9 cellular contexts compared by ENCODE assay signal in the genomic region with DNA sequence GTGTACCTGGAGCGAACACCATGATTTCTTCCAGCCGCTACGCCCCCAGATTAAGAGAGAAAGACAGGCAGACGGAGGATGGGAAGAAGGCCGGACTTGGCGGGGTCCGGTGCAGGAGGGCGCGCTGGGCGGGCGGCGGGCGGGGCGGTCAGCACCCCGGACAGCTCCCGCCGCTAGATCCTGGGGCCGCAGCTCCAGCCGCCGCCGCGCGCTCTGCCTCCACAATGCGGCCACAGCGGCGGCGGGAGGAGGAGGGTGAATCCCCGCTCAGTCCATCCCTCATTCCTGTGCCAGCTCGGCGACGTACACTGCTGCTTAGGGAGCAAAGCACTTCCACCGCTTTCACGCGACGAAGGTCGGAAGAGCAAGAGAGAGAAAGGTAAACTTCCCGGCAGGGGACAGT. TPM values are rescaled to one million over a fixed set of nuclear protein-coding genes. Genes with fewer than 3 reads are reported as not detected.
DNase-seq lines count a peak whose midpoint lies in the region; ATAC-seq and TF ChIP-seq lines count a peak whose summit lies in the region.
"Had no signal": no experiment of that assay in that cellular context is flagged by ENCODE, and none has a peak within 500 bp of the region (broad histone marks: within the 10 kb centered on the region; RNA-seq: fewer than 3 reads in every experiment).

A gene with protein sequence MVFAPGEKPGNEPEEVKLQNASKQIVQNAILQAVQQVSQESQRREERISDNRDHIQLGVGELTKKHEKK (minus strand): TSS at position 226 of the 403 bp plus-strand sequence. CDS start 204 bp downstream, at position 22.

- H3K36me3 ChIP-seq in fibroblast of lung (ENCODE audit: control insufficient read depth, insufficient read depth, low read length) (no peaks in the 10 kb centered on the region), sigmoid colon (no peaks in the 10 kb centered on the region), SJCRH30 (no peaks in the 10 kb centered on the region)
- H3K36me3 ChIP-seq: BLaER1 had no signal

- no peak within 1 kb of the TSS for H3K4me2 ChIP-seq in fibroblast of lung (ENCODE audit: extremely low read depth, insufficient read depth, low read length)
- H3K4me2 ChIP-seq: BLaER1 had no signal

- H3K9me3 ChIP-seq in fibroblast of lung (ENCODE audit: control insufficient read depth, insufficient read depth, low read depth, low read length) (no peaks in the 10 kb centered on the region), sigmoid colon (no peaks in the 10 kb centered on the region), SJCRH30 (replicated peaks) (no peaks in the 10 kb centered on the region)

- peak; percentile 42 for DNase-seq in activated CD4-positive, alpha-beta T cell treated with anti-CD3 and anti-CD28 coated beads for 48 hours
- DNase-seq in activated CD4-positive, alpha-beta T cell treated with anti-CD3 and anti-CD28 coated beads, Interleukin-2, amount 50 U/mL, for 4 hours: no peak
- DNase-seq in fibroblast of lung (ENCODE audit: low read depth in 2 of 2) (peak; percentile 12 to 44), natural killer cell (no peak), sigmoid colon (no peak), SJCRH30 (no peak)

- WGBS in sigmoid colon, 2 donors: 3 to 9% methylated on average over 37 of the region's 37 CpGs

- no peak within 1 kb of the TSS for H2AFZ ChIP-seq in fibroblast of lung (ENCODE audit: low read length)

- H3K9ac ChIP-seq in fibroblast of lung (ENCODE audit: insufficient read depth, low read length): no peak within 1 kb of the TSS
- H3K9ac ChIP-seq: BLaER1 had no signal

- H3K9me3 Mint-ChIP-seq in natural killer cell: peaks cover 0 to 3% of the 10 kb centered on the region in 2 donors

- H3K79me2 ChIP-seq in fibroblast of lung (ENCODE audit: control insufficient read depth, insufficient read depth, low read length): no peaks in the 10 kb centered on the region

- H3K27me3 Mint-ChIP-seq in natural killer cell (ENCODE audit: low read depth in 2 of 2): peaks cover 40 to 57% of the 10 kb centered on the region in 2 donors

- no peak for TF ChIP-seq EP300 in sigmoid colon (IDR thresholded peaks at IDR 0.05)

- H3K4me3 Mint-ChIP-seq in natural killer cell: no peak within 1 kb of the TSS

- H3K27me3 ChIP-seq in fibroblast of lung (ENCODE audit: control insufficient read depth, insufficient read depth, low read length) (peaks cover 3% of the 10 kb centered on the region), sigmoid colon (peaks cover 25 to 66% (median 30%) of the 10 kb centered on the region in 3 donors), SJCRH30 (no peaks in the 10 kb centered on the region)
- H3K27me3 ChIP-seq: BLaER1 had no signal

- ATAC-seq in SK-N-SH treated with all-trans-retinoic acid at 6 μM for 48 hours (peak; percentile 95), natural killer cell (peak in 2 of 3 donors; percentile 36 to 61), GM19023 (IDR thresholded peaks at IDR 0.05; ENCODE audit: unreplicated experiment) (no peak)

- TF ChIP-seq POLR2A in sigmoid colon (IDR thresholded peaks at IDR 0.05): no peak

- TF ChIP-seq CTCF in fibroblast of lung (conservative IDR thresholded peaks at IDR 0.05 in 1 of 2, IDR thresholded peaks at IDR 0.05 in 1 of 2; ENCODE audit: low read depth in 1 of 2, low read length in 2 of 2): no peak
- no peak for TF ChIP-seq CTCF in natural killer cell (IDR thresholded peaks at IDR 0.05)
- no peak for TF ChIP-seq CTCF in sigmoid colon (IDR thresholded peaks at IDR 0.05)

- no peaks in the 10 kb centered on the region for H4K20me1 ChIP-seq in fibroblast of lung (ENCODE audit: control insufficient read depth, extremely low read depth, insufficient read depth, low read length)
- H4K20me1 ChIP-seq: BLaER1 had no signal

- H3K4me1 ChIP-seq in fibroblast of lung (ENCODE audit: control insufficient read depth, extremely low read depth, insufficient read depth, low read length) (no peaks in the 10 kb centered on the region), sigmoid colon (peaks cover 0 to 11% (median 0%) of the 10 kb centered on the region in 4 donors), SJCRH30 (no peaks in the 10 kb centered on the region)
- H3K4me1 ChIP-seq: BLaER1 had no signal

- intact Hi-C loops in natural killer cell (cut with micrococcal nuclease): loop anchor here (10.0 kb wide), 1 partner anchor 58 kb away; no protein-coding TSS in a partner anchor
- intact Hi-C loops in sigmoid colon (cut with DNase I): no loop called here

- H3K4me3 ChIP-seq in fibroblast of lung (replicated peaks in 1 of 4; ENCODE audit: control extremely low read depth in 1 of 4, insufficient read depth in 1 of 4, low read depth in 3 of 4, low read length in 4 of 4) (no peak within 1 kb of the TSS), sigmoid colon (no peak within 1 kb of the TSS), SJCRH30 (no peak within 1 kb of the TSS)
- H3K4me3 ChIP-seq: BLaER1 had no signal

- peaks cover 0 to 8% of the 10 kb centered on the region in 2 donors for H3K4me1 Mint-ChIP-seq in natural killer cell

- no peak within 1 kb of the TSS for H3K27ac ChIP-seq in fibroblast of lung (ENCODE audit: insufficient read depth, low read length)
- H3K27ac ChIP-seq in sigmoid colon: no peak within 1 kb of the TSS
- H3K27ac ChIP-seq in SJCRH30: no peak within 1 kb of the TSS
- H3K27ac ChIP-seq: BLaER1 had no signal

- H3K27ac Mint-ChIP-seq in natural killer cell: no peak within 1 kb of the TSS

- H3K36me3 Mint-ChIP-seq in natural killer cell: peaks cover 18% of the 10 kb centered on the region

TF ChIP-seq in SK-N-SH treated with all-trans-retinoic acid at 6 μM for 48 hours, 23 proteins besides CTCF, POLR2A, EP300 and RAD21:
- TF ChIP-seq ZC3H10 (CRISPR knock-in tag; IDR thresholded peaks at IDR 0.05) (no peak), CSDC2 (CRISPR knock-in tag; IDR thresholded peaks at IDR 0.05) (peak; percentile 65; the same call in 1 of the 2 replicates)
TF ChIP-seq in SK-N-SH treated with all-trans-retinoic acid at 6 μM for 48 hours: peak in this region for 1.

RNA-seq across cellular contexts. Expression of the gene that starts here (rescaled TPM):
- total RNA-seq in fibroblast of lung: not detected in 2 replicates
- not detected in 2 replicates for polyA plus RNA-seq in fibroblast of lung
- not detected in 2 replicates for polyA plus RNA-seq in fibroblast of lung (2012)
- polyA minus RNA-seq in fibroblast of lung (ENCODE audit: low replicate concordance): not detected in 2 replicates
- not detected for total RNA-seq in natural killer cell
- not detected for total RNA-seq in sigmoid colon
- under 1 TPM in 1 of 3 donors, not detected in 2; 0.32 TPM for polyA plus RNA-seq in sigmoid colon
- not detected in 2 replicates for total RNA-seq in SJCRH30 (2014; rRNA removed; shearing (Covaris generic))

Comparison
In these comparisons a context has a peak if more than half of its experiments do, and no peak if none do; other contexts are left out.
1. Peak in DNase-seq in fibroblast of lung; RNA of the gene not detected or under 1 TPM.
2. Peak in ATAC-seq in natural killer cell; RNA of the gene not detected or under 1 TPM.